ENCODE assay signal across 10 cellular contexts in genomic region chr1:153609585-153609907, GRCh38. TPM values are rescaled to one million over a fixed set of nuclear protein-coding genes. Genes with fewer than 3 reads are reported as not detected.
DNase-seq lines count a peak whose midpoint lies in the region; ATAC-seq and TF ChIP-seq lines count a peak whose summit lies in the region.
"Had no signal": no experiment of that assay in that cellular context is flagged by ENCODE, and none has a peak within 500 bp of the region (broad histone marks: within the 10 kb centered on the region; RNA-seq: fewer than 3 reads in every experiment).

No MANE protein-coding gene starts in this region.

- H3K4me3 Mint-ChIP-seq in immature natural killer cell, result no peak overlapping the region
- H3K4me3 Mint-ChIP-seq: naive B cell had no signal

- ATAC-seq in GM18861 (IDR thresholded peaks at IDR 0.05; ENCODE audit: unreplicated experiment) (no peak), GM18498 (IDR thresholded peaks at IDR 0.05; ENCODE audit: unreplicated experiment) (no peak)

- no peak for TF ChIP-seq CTCF in Peyer's patch (IDR thresholded peaks at IDR 0.05)
- TF ChIP-seq CTCF in thyroid gland (IDR thresholded peaks at IDR 0.05), result no peak

- no peaks in the 10 kb centered on the region for H3K9me3 ChIP-seq in Peyer's patch
- no peaks in the 10 kb centered on the region for H3K9me3 ChIP-seq in duodenal mucosa (ENCODE audit: control insufficient read depth in 1 of 2, low read length in 2 of 2)
- H3K9me3 ChIP-seq in mucosa of rectum (ENCODE audit: control insufficient read depth in 2 of 2, low read length in 2 of 2), result no peaks in the 10 kb centered on the region
- H3K9me3 ChIP-seq in thyroid gland, result no peaks in the 10 kb centered on the region

- H3K9ac ChIP-seq in duodenal mucosa (ENCODE audit: low read depth in 1 of 2, low read length in 2 of 2) (peak overlapping the region; percentile 68 to 80), mucosa of rectum (ENCODE audit: low read depth in 1 of 2, low read length in 2 of 2) (peak overlapping the region; percentile 67 to 84)

- H3K36me3 Mint-ChIP-seq in immature natural killer cell, result no peaks in the 10 kb centered on the region
- H3K36me3 Mint-ChIP-seq: naive B cell had no signal

- H3K4me1 ChIP-seq in Peyer's patch (peaks cover 0 to 51% (median 0%) of the 10 kb centered on the region in 4 donors), duodenal mucosa (ENCODE audit: control insufficient read depth in 1 of 2, insufficient read depth in 2 of 2, low read length in 2 of 2) (peaks cover 39 to 46% of the 10 kb centered on the region in 2 donors), mucosa of rectum (ENCODE audit: control insufficient read depth in 2 of 2, insufficient read depth in 2 of 2, low read length in 2 of 2) (peaks cover 35 to 49% of the 10 kb centered on the region in 2 donors), thyroid gland (peaks cover 46 to 58% of the 10 kb centered on the region in 2 donors)

- DNase-seq in Peyer's patch, result no peak
- no peak for DNase-seq in thyroid gland
- no peak for DNase-seq in immature natural killer cell
- DNase-seq: naive B cell, NCI-H524 treated with DMSO at 0.1 percent for 48 hours had no signal

- WGBS in thyroid gland, 2 donors, result 77 to 79% methylated on average over 6 of the region's 6 CpGs

- no peaks in the 10 kb centered on the region for H3K9me3 Mint-ChIP-seq in immature natural killer cell
- H3K9me3 Mint-ChIP-seq: naive B cell had no signal

- peaks cover 0 to 5% (median 4%) of the 10 kb centered on the region in 3 donors for H3K27me3 Mint-ChIP-seq in immature natural killer cell (ENCODE audit: low read depth in 3 of 3)
- H3K27me3 Mint-ChIP-seq: naive B cell had no signal

- H3K4me1 Mint-ChIP-seq in immature natural killer cell, result no peaks in the 10 kb centered on the region
- H3K4me1 Mint-ChIP-seq: naive B cell had no signal

- H3K27ac Mint-ChIP-seq in immature natural killer cell, result no peak overlapping the region
- H3K27ac Mint-ChIP-seq: naive B cell had no signal

- H3K27me3 ChIP-seq in Peyer's patch (no peaks in the 10 kb centered on the region), duodenal mucosa (ENCODE audit: control insufficient read depth in 1 of 2, insufficient read depth in 2 of 2, low read length in 2 of 2) (no peaks in the 10 kb centered on the region), mucosa of rectum (ENCODE audit: control insufficient read depth in 2 of 2, insufficient read depth in 2 of 2, low read length in 2 of 2) (no peaks in the 10 kb centered on the region), thyroid gland (no peaks in the 10 kb centered on the region)

- intact Hi-C loops in thyroid gland (cut with DNase I), result no loop called here

- H3K27ac ChIP-seq in Peyer's patch, result peak overlapping the region in 3 of 4 donors; percentile 85 to 100 (median 97)
- H3K27ac ChIP-seq in duodenal mucosa (ENCODE audit: low read depth, low read length), result peak overlapping the region; percentile 95
- H3K27ac ChIP-seq in mucosa of rectum (ENCODE audit: low read depth in 2 of 2, low read length in 2 of 2), result peak overlapping the region; percentile 95 to 97
- peak overlapping the region; percentile 48 to 78 (median 73) for H3K27ac ChIP-seq in thyroid gland

- H3K36me3 ChIP-seq in Peyer's patch (peaks cover 0 to 21% (median 0%) of the 10 kb centered on the region in 3 donors), duodenal mucosa (ENCODE audit: control insufficient read depth in 1 of 2, insufficient read depth in 2 of 2, low read length in 2 of 2) (peaks cover 16 to 21% of the 10 kb centered on the region in 2 donors), mucosa of rectum (ENCODE audit: control insufficient read depth in 2 of 2, insufficient read depth in 2 of 2, low read length in 2 of 2) (peaks cover 14 to 15% of the 10 kb centered on the region in 2 donors), thyroid gland (peaks cover 14% of the 10 kb centered on the region in 2 donors)

- H3K4me3 ChIP-seq in Peyer's patch (peak overlapping the region in 2 of 4 donors; percentile 49 to 52), duodenal mucosa (ENCODE audit: low read depth in 1 of 2, low read length in 2 of 2) (peak overlapping the region; percentile 60 to 66), mucosa of rectum (ENCODE audit: low read length in 2 of 2) (peak overlapping the region; percentile 55 to 70), thyroid gland (replicated peaks in 1 of 3) (no peak overlapping the region)

- no peak for TF ChIP-seq POLR2A in Peyer's patch (IDR thresholded peaks at IDR 0.05)
- no peak for TF ChIP-seq POLR2A in thyroid gland (IDR thresholded peaks at IDR 0.05)

RNA-seq across cellular contexts. Expression of gene S100A16, which starts 3.4 kb away (rescaled TPM):
- total RNA-seq in Peyer's patch (100 to 1,000 TPM; 107 to 277 (median 193) TPM), thyroid gland (100 to 1,000 TPM in 1 of 4 donors, 10 to 100 TPM in 3; 62.7 to 104 (median 76.3) TPM)
- polyA plus RNA-seq in immature natural killer cell, result not detected

RNA-seq across cellular contexts. Expression of gene S100A14, which starts 6.6 kb away (rescaled TPM):
- total RNA-seq in Peyer's patch (100 to 1,000 TPM; 106 to 391 (median 293) TPM), thyroid gland (100 to 1,000 TPM; 112 to 175 (median 132) TPM)
- polyA plus RNA-seq in immature natural killer cell, result not detected
- total RNA-seq: LHCN-M2 had no signal

RNA-seq across cellular contexts. Expression of gene S100A13, which starts 17.8 kb away (rescaled TPM):
- total RNA-seq in Peyer's patch (100 to 1,000 TPM in 1 of 4 donors, 10 to 100 TPM in 3; 49.5 to 185 (median 52.9) TPM), thyroid gland (100 to 1,000 TPM; 219 to 545 (median 343) TPM)
- 1 to 10 TPM; 1.5 to 9.7 (median 3.7) TPM for polyA plus RNA-seq in immature natural killer cell

RNA-seq across cellular contexts. Expression of gene S100A1, which starts 18.7 kb away (rescaled TPM):
- total RNA-seq in Peyer's patch (not detected), thyroid gland (100 to 1,000 TPM; 139 to 498 (median 231) TPM)
- polyA plus RNA-seq in immature natural killer cell, result not detected

RNA-seq across cellular contexts. Expression of gene CHTOP, which starts 24.3 kb away (rescaled TPM):
- total RNA-seq in Peyer's patch (10 to 100 TPM; 53.8 to 80.8 (median 68.7) TPM), thyroid gland (100 to 1,000 TPM in 3 of 4 donors, 10 to 100 TPM in 1; 99.1 to 124 (median 105) TPM)
- 10 to 100 TPM; 37.5 to 70.8 (median 63.1) TPM for polyA plus RNA-seq in immature natural killer cell

Comparison
In these comparisons a context has a peak if more than half of its experiments do, and no peak if none do; other contexts are left out.
1. H3K4me3 ChIP-seq: peak in duodenal mucosa (2 of 2) and mucosa of rectum (2 of 2); none in thyroid gland (0 of 3).
2. Peak in every context shown above with its lines, with median percentiles within 50 percentile points of each other: H3K27ac ChIP-seq.